ENCODE assay signal across 10 cellular contexts in the genomic region with DNA sequence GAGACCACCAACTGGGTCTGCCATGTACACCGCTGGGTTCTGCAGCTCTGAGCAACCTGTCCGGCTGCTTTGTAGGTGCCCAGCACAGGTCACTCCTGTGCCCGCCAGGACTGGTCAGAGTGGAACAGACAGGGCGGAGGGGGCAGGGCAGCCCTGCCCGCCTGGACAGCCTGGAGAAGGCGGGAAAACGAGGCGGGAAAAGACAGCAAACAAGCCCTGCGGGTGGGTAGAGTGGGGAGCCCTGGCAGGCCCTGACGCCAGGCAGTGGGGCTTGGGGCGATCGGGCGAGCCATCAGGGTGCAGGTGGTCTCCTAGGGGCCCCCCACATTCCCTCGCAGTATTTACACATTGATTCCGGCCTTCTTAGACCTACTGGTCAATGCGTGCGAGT. TPM values are rescaled to one million over a fixed set of nuclear protein-coding genes. Genes with fewer than 3 reads are reported as not detected.
A peak's percentile ranks its signal among the peaks of the same experiment; 100 is the strongest.
DNase-seq lines count a peak whose midpoint lies in the region; ATAC-seq and TF ChIP-seq lines count a peak whose summit lies in the region.
"Had no signal": no experiment of that assay in that cellular context is flagged by ENCODE, and none has a peak within 500 bp of the region (broad histone marks: within the 10 kb centered on the region; RNA-seq: fewer than 3 reads in every experiment).

No MANE protein-coding gene starts in this region.

- H4K8ac ChIP-seq in mesendoderm (ENCODE audit: low read depth, low read length) = no peak overlapping the region

- H3K23ac ChIP-seq in mesendoderm (ENCODE audit: low read length) = no peak overlapping the region

- no peak for ATAC-seq in CD4-positive, CD25-positive, alpha-beta regulatory T cell (ENCODE audit: low read depth in 2 of 2)
- ATAC-seq in activated T-cell treated with anti-CD3 and anti-CD28 coated beads, Interleukin-2, amount 50 U/mL, for 72 hours (replicated peaks in 1 of 2) = no peak
- no peak for ATAC-seq in HG02642 (IDR thresholded peaks at IDR 0.05; ENCODE audit: poor library complexity, unreplicated experiment)
- ATAC-seq: esophagus mucosa had no signal

- intact Hi-C loops in stomach (cut with DNase I; ENCODE audit: low total_unique reads) = no loop called here

- no peak overlapping the region for H2BK5ac ChIP-seq in mesendoderm (ENCODE audit: low read length)

- TF ChIP-seq EP300 in stomach (IDR thresholded peaks at IDR 0.05) = no peak

- peak overlapping the region; percentile 48 for H3K9ac ChIP-seq in mesendoderm (ENCODE audit: low read length)

- H3K27ac Mint-ChIP-seq in CD4-positive, CD25-positive, alpha-beta regulatory T cell = no peak overlapping the region
- H3K27ac Mint-ChIP-seq in HFFc6 = no peak overlapping the region; the same call in 1 of the 2 replicates
- H3K27ac Mint-ChIP-seq in activated T-cell treated with anti-CD3 and anti-CD28 coated beads, Interleukin-2, amount 50 U/mL, for 72 hours = no peak overlapping the region

- H3K79me1 ChIP-seq in mesendoderm (ENCODE audit: low read length) = peaks cover 16% of the 10 kb centered on the region

- H3K4me3 Mint-ChIP-seq in CD4-positive, CD25-positive, alpha-beta regulatory T cell = peak overlapping the region; percentile 36 to 86 (median 74)
- H3K4me3 Mint-ChIP-seq in HFFc6 = peak overlapping the region; percentile 16; the same call in 1 of the 2 replicates
- peak overlapping the region; percentile 69 to 76 for H3K4me3 Mint-ChIP-seq in activated T-cell treated with anti-CD3 and anti-CD28 coated beads, Interleukin-2, amount 50 U/mL, for 72 hours

- H3K27ac ChIP-seq in CD4-positive, CD25-positive, alpha-beta regulatory T cell (ENCODE audit: insufficient read depth, low read length, poor library complexity, severe bottlenecking) = no peak overlapping the region
- H3K27ac ChIP-seq in mesendoderm (ENCODE audit: low read depth, low read length) (no peak overlapping the region), stomach (no peak overlapping the region)
- H3K27ac ChIP-seq: tibial artery had no signal

- no peak overlapping the region for H3K4ac ChIP-seq in mesendoderm (ENCODE audit: low read depth, low read length)

- peaks cover 5% of the 10 kb centered on the region for H3K36me3 ChIP-seq in CD4-positive, CD25-positive, alpha-beta regulatory T cell (ENCODE audit: control insufficient read depth, insufficient read depth, low read length)
- H3K36me3 ChIP-seq in mesendoderm (ENCODE audit: control insufficient read depth, insufficient read depth, low read length) (peaks cover 2% of the 10 kb centered on the region), stomach (no peaks in the 10 kb centered on the region)
- H3K36me3 ChIP-seq: tibial artery had no signal

- peaks cover 48% of the 10 kb centered on the region for H3K4me1 ChIP-seq in CD4-positive, CD25-positive, alpha-beta regulatory T cell (ENCODE audit: control insufficient read depth, insufficient read depth, low read length, poor library complexity, severe bottlenecking)
- H3K4me1 ChIP-seq in mesendoderm (ENCODE audit: control insufficient read depth, low read depth, low read length) (no peaks in the 10 kb centered on the region), stomach (peaks cover 24 to 44% (median 36%) of the 10 kb centered on the region in 4 donors)

- H2BK15ac ChIP-seq in mesendoderm (replicated peaks; ENCODE audit: low read depth) = no peak overlapping the region

- H3K4me2 ChIP-seq in mesendoderm (ENCODE audit: low read length) = no peak overlapping the region

- TF ChIP-seq CTCF in HFFc6 (IDR thresholded peaks at IDR 0.05) = no peak
- no peak for TF ChIP-seq CTCF in stomach (IDR thresholded peaks at IDR 0.05)

- no peaks in the 10 kb centered on the region for H3K9me3 Mint-ChIP-seq in CD4-positive, CD25-positive, alpha-beta regulatory T cell
- H3K9me3 Mint-ChIP-seq in HFFc6 = no peaks in the 10 kb centered on the region
- H3K9me3 Mint-ChIP-seq in activated T-cell treated with anti-CD3 and anti-CD28 coated beads, Interleukin-2, amount 50 U/mL, for 72 hours = no peaks in the 10 kb centered on the region

- H3K79me2 ChIP-seq in mesendoderm (ENCODE audit: control insufficient read depth, insufficient read depth, low read length) = peaks cover 30% of the 10 kb centered on the region

- peak overlapping the region; percentile 58 for H3K56ac ChIP-seq in mesendoderm (ENCODE audit: low read length)

- H2BK120ac ChIP-seq in mesendoderm (ENCODE audit: low read depth, low read length) = no peak overlapping the region

- peaks cover 5 to 53% (median 22%) of the 10 kb centered on the region in 4 donors for H3K4me1 Mint-ChIP-seq in CD4-positive, CD25-positive, alpha-beta regulatory T cell
- peaks cover 29% of the 10 kb centered on the region for H3K4me1 Mint-ChIP-seq in HFFc6 (ENCODE audit: low read depth)
- peaks cover 45% of the 10 kb centered on the region for H3K4me1 Mint-ChIP-seq in activated T-cell treated with anti-CD3 and anti-CD28 coated beads, Interleukin-2, amount 50 U/mL, for 72 hours (ENCODE audit: low read depth)

- no peaks in the 10 kb centered on the region for H3K36me3 Mint-ChIP-seq in CD4-positive, CD25-positive, alpha-beta regulatory T cell
- H3K36me3 Mint-ChIP-seq in HFFc6 (ENCODE audit: low read depth) = peaks cover 9% of the 10 kb centered on the region; the same call in 1 of the 2 replicates
- peaks cover 0 to 13% of the 10 kb centered on the region in 2 donors for H3K36me3 Mint-ChIP-seq in activated T-cell treated with anti-CD3 and anti-CD28 coated beads, Interleukin-2, amount 50 U/mL, for 72 hours (ENCODE audit: insufficient read depth in 2 of 2)

- H3K27me3 ChIP-seq in CD4-positive, CD25-positive, alpha-beta regulatory T cell (ENCODE audit: control insufficient read depth, insufficient read depth, low read length) = no peaks in the 10 kb centered on the region
- H3K27me3 ChIP-seq in mesendoderm (ENCODE audit: insufficient read depth, low read length, poor library complexity) (no peaks in the 10 kb centered on the region), stomach (peaks cover 0 to 15% (median 10%) of the 10 kb centered on the region in 3 donors)

- H3K18ac ChIP-seq in mesendoderm (ENCODE audit: low read length) = no peak overlapping the region

- H4K5ac ChIP-seq in mesendoderm (ENCODE audit: low read length) = no peak overlapping the region

- no peak overlapping the region for H3K4me3 ChIP-seq in CD4-positive, CD25-positive, alpha-beta regulatory T cell (ENCODE audit: low read depth, low read length)
- H3K4me3 ChIP-seq in mesendoderm (ENCODE audit: low read length) = no peak overlapping the region
- H3K4me3 ChIP-seq in stomach = peak overlapping the region in 2 of 4 donors; percentile 66 to 82

- H3K9me3 ChIP-seq in CD4-positive, CD25-positive, alpha-beta regulatory T cell (ENCODE audit: control insufficient read depth in 2 of 2, low read length in 2 of 2) = no peaks in the 10 kb centered on the region
- no peaks in the 10 kb centered on the region for H3K9me3 ChIP-seq in stomach
- H3K9me3 ChIP-seq: tibial artery had no signal

- TF ChIP-seq POLR2A in stomach (IDR thresholded peaks at IDR 0.05) = no peak

- no peak for DNase-seq in CD4-positive, CD25-positive, alpha-beta regulatory T cell
- DNase-seq in HFFc6 = no peak
- DNase-seq in activated T-cell treated with anti-CD3 and anti-CD28 coated beads, Interleukin-2, amount 50 U/mL, for 72 hours = no peak
- DNase-seq in mesendoderm = no peak
- no peak for DNase-seq in T-helper 9 cell
- DNase-seq in stomach = no peak
- no peak for DNase-seq in activated naive CD4-positive, alpha-beta T cell treated with Interleukin-2 at 50 U/mL for 16 hours
- DNase-seq: tibial artery had no signal

- WGBS in mesendoderm (ENCODE audit: extremely low coverage, insufficient coverage, low lambda C conversion rate) = no CpG with 5 or more reads among the region's 17 CpGs
- WGBS in stomach, 5 donors = 22 to 67% (median 44%) methylated on average over 9 to 17 of the region's 17 CpGs

- no peak overlapping the region for H2AK5ac ChIP-seq in mesendoderm (ENCODE audit: low read length)

- no peaks in the 10 kb centered on the region for H3K27me3 Mint-ChIP-seq in CD4-positive, CD25-positive, alpha-beta regulatory T cell
- no peaks in the 10 kb centered on the region; the same call in 1 of the 2 replicates for H3K27me3 Mint-ChIP-seq in HFFc6 (ENCODE audit: insufficient read depth)
- no peaks in the 10 kb centered on the region for H3K27me3 Mint-ChIP-seq in activated T-cell treated with anti-CD3 and anti-CD28 coated beads, Interleukin-2, amount 50 U/mL, for 72 hours (ENCODE audit: low read depth)

RNA-seq across cellular contexts. Expression of a gene that starts 0.5 kb away (rescaled TPM):
- 2.2 TPM for total RNA-seq in CD4-positive, CD25-positive, alpha-beta regulatory T cell
- 1 to 10 TPM in 2 of 4 donors, under 1 TPM in 2; 0.57 to 2.7 (median 0.97) TPM for polyA plus RNA-seq in CD4-positive, CD25-positive, alpha-beta regulatory T cell
- 10 to 100 TPM; 41.9 to 74.1 (median 70.1) TPM for total RNA-seq in HFFc6 (2021; fragmentation: NEBNext Ultra II Directional; extraction: Animal tissue kit (Norgen Biotek cat#: 25700))
- total RNA-seq in activated T-cell treated with anti-CD3 and anti-CD28 coated beads, Interleukin-2, amount 50 U/mL, for 72 hours = 100 to 1,000 TPM in 1 of 2 donors, 10 to 100 TPM in 1; 76.4 to 110 TPM
- 38.1 TPM for polyA plus RNA-seq in mesendoderm (2013, experiment 1 of 2)
- polyA plus RNA-seq in mesendoderm (2013, experiment 2 of 2) = 38.3 TPM
- total RNA-seq in stomach = 10 to 100 TPM in 1 of 5 donors, 1 to 10 TPM in 2, under 1 TPM in 2; 0.58 to 20.5 (median 6.4) TPM
- 1 to 10 TPM; 2.0 to 4.4 (median 3.8) TPM for polyA plus RNA-seq in stomach

RNA-seq across cellular contexts. Expression of a gene that starts 6.1 kb away (rescaled TPM):
- total RNA-seq in CD4-positive, CD25-positive, alpha-beta regulatory T cell = 6.1 TPM
- 1 to 10 TPM; 1.1 to 2.0 (median 1.2) TPM for polyA plus RNA-seq in CD4-positive, CD25-positive, alpha-beta regulatory T cell
- not detected for total RNA-seq in HFFc6 (2021; fragmentation: NEBNext Ultra II Directional; extraction: Animal tissue kit (Norgen Biotek cat#: 25700))
- under 1 TPM; 0.72 to 0.76 TPM for total RNA-seq in activated T-cell treated with anti-CD3 and anti-CD28 coated beads, Interleukin-2, amount 50 U/mL, for 72 hours
- not detected for polyA plus RNA-seq in mesendoderm (2013, experiment 1 of 2)
- polyA plus RNA-seq in mesendoderm (2013, experiment 2 of 2) = not detected
- under 1 TPM in 1 of 5 donors, not detected in 4; 0.73 TPM for total RNA-seq in stomach
- under 1 TPM in 1 of 3 donors, not detected in 2; 0.20 TPM for polyA plus RNA-seq in stomach
- total RNA-seq: esophagus mucosa had no signal

RNA-seq across cellular contexts. Expression of a gene that starts 41.3 kb away (rescaled TPM):
- total RNA-seq in CD4-positive, CD25-positive, alpha-beta regulatory T cell = 28.6 TPM
- polyA plus RNA-seq in CD4-positive, CD25-positive, alpha-beta regulatory T cell = 10 to 100 TPM; 26.5 to 35.6 (median 31.4) TPM
- 100 to 1,000 TPM; 250 to 300 (median 266) TPM for total RNA-seq in HFFc6 (2021; fragmentation: NEBNext Ultra II Directional; extraction: Animal tissue kit (Norgen Biotek cat#: 25700))
- total RNA-seq in activated T-cell treated with anti-CD3 and anti-CD28 coated beads, Interleukin-2, amount 50 U/mL, for 72 hours = 10 to 100 TPM; 43.7 to 44.6 TPM
- 27.5 TPM for polyA plus RNA-seq in mesendoderm (2013, experiment 1 of 2)
- polyA plus RNA-seq in mesendoderm (2013, experiment 2 of 2) = 28.8 TPM
- 10 to 100 TPM in 4 of 5 donors, 1 to 10 TPM in 1; 8.9 to 42.6 (median 16.3) TPM for total RNA-seq in stomach
- 10 to 100 TPM; 39.2 to 55.3 (median 44.0) TPM for polyA plus RNA-seq in stomach

Comparison
In these comparisons a context has a peak if more than half of its experiments do, and no peak if none do; other contexts are left out.
1. H3K4me3 Mint-ChIP-seq: peak in every context shown above with its lines; median percentile 74 in CD4-positive, CD25-positive, alpha-beta regulatory T cell; 72 in activated T-cell treated with anti-CD3 and anti-CD28 coated beads, Interleukin-2, amount 50 U/mL, for 72 hours; 16 in HFFc6.